ENCODE assay signal across 8 cellular contexts in the genomic region with DNA sequence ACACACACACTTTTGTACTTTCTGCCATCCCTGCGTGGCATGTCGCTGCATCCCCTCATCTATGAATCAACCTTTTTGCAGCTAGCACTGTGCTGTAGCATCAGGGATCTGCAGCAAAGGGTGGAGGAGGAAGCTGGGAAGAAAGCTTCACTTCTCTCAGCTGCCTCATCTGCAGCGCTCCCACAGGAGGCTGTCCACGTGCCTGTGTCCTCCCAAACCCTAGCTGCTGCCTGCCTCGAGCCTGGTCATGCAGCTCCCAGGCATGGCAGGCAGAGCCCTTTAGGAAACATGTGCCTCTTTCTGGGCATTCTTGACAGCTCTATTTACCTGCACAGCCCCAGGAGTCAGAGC.
DNase-seq lines count a peak whose midpoint lies in the region; ATAC-seq and TF ChIP-seq lines count a peak whose summit lies in the region.

No MANE protein-coding gene starts in this region.

- H3K27me3 Mint-ChIP-seq in activated B cell treated with CpG ODN at 0.5 μM for 24 hours, result no peaks in the 10 kb centered on the region

- POLR2A ChIA-PET in activated B cell treated with CpG ODN at 0.5 μM for 24 hours (lab: Charles Lee), result interaction anchor here (2.1 to 2.6 kb wide), 2 partner anchors 60 to 174 kb away, joined by 5 to 18 read pairs; no protein-coding TSS in a partner anchor

- H3K27ac ChIP-seq in rectal smooth muscle tissue (ENCODE audit: low read depth, low read length), result peak overlapping the region; percentile 90

- peak overlapping the region; percentile 38 for H3K4me3 ChIP-seq in rectal smooth muscle tissue (ENCODE audit: low read length)

- H3K9ac ChIP-seq in rectal smooth muscle tissue (ENCODE audit: low read length), result peak overlapping the region; percentile 49

- H3K36me3 Mint-ChIP-seq in activated B cell treated with CpG ODN at 0.5 μM for 24 hours (ENCODE audit: low read depth), result no peaks in the 10 kb centered on the region

- H3K4me3 Mint-ChIP-seq in activated B cell treated with CpG ODN at 0.5 μM for 24 hours, result no peak overlapping the region

- peak overlapping the region; percentile 81 for H3K27ac Mint-ChIP-seq in activated B cell treated with CpG ODN at 0.5 μM for 24 hours

- DNase-seq in HCEC 1CT (peak; percentile 55), activated B cell treated with CpG ODN at 0.5 μM for 24 hours (no peak), Right ventricle myocardium inferior (ENCODE audit: missing footprints) (peak; percentile 88), NCI-H510A treated with DMSO at 0.1 percent for 48 hours (lab: John Stamatoyannopoulos, UW) (no peak), NCI-H446 treated with DMSO at 0.1 percent for 48 hours (lab: John Stamatoyannopoulos, UW) (no peak), NCI-H2196 treated with DMSO at 0.1 percent for 48 hours (lab: John Stamatoyannopoulos, UW; ENCODE audit: unreplicated experiment) (no peak)
- no peak for DNase-seq in stimulated activated CD4-positive, alpha-beta T cell treated with anti-CD3 and anti-CD28 coated beads, Interleukin-4, amount 100 ng/mL, for 24 hours

- no peaks in the 10 kb centered on the region for H3K27me3 ChIP-seq in rectal smooth muscle tissue (ENCODE audit: control insufficient read depth, insufficient read depth, low read length)

- ATAC-seq in activated B cell treated with CpG ODN at 0.5 μM for 24 hours (ENCODE audit: low read depth), result no peak
- ATAC-seq in Right ventricle myocardium inferior, result peak; percentile 73

- H3K9me3 Mint-ChIP-seq in activated B cell treated with CpG ODN at 0.5 μM for 24 hours, result no peaks in the 10 kb centered on the region

- no peaks in the 10 kb centered on the region for H3K36me3 ChIP-seq in rectal smooth muscle tissue (ENCODE audit: control insufficient read depth, insufficient read depth, low read length)

- H3K4me1 Mint-ChIP-seq in activated B cell treated with CpG ODN at 0.5 μM for 24 hours, result peaks cover 56% of the 10 kb centered on the region

- H3K4me1 ChIP-seq in rectal smooth muscle tissue (ENCODE audit: control insufficient read depth, insufficient read depth, low read length), result peaks cover 18% of the 10 kb centered on the region

- no peak for TF ChIP-seq CTCF in activated B cell treated with CpG ODN at 0.5 μM for 24 hours (IDR thresholded peaks at IDR 0.05)

- intact Hi-C loops in activated B cell treated with CpG ODN at 0.5 μM for 24 hours (cut with micrococcal nuclease), result loop anchor here (1.0 to 10.0 kb wide), 4 partner anchors 10 to 1413 kb away; a partner anchor contains a TSS
- intact Hi-C loops in Right ventricle myocardium inferior (cut with DNase I), result loop anchor here (1.0 to 5.0 kb wide), 3 partner anchors 60 to 175 kb away; no protein-coding TSS in a partner anchor

- CTCF ChIA-PET in activated B cell treated with CpG ODN at 0.5 μM for 24 hours (lab: Charles Lee), result interaction anchor here (1.1 to 1.7 kb wide), 2 partner anchors 10 to 174 kb away, joined by 3 to 4 read pairs; no protein-coding TSS in a partner anchor

Comparison
In these comparisons a context has a peak if more than half of its experiments do, and no peak if none do; other contexts are left out.
1. DNase-seq: peak in HCEC 1CT (single experiment) and Right ventricle myocardium inferior (single experiment); none in activated B cell treated with CpG ODN at 0.5 μM for 24 hours (single experiment), stimulated activated CD4-positive, alpha-beta T cell treated with anti-CD3 and anti-CD28 coated beads, Interleukin-4, amount 100 ng/mL, for 24 hours (single experiment), NCI-H510A treated with DMSO at 0.1 percent for 48 hours (single experiment), NCI-H446 treated with DMSO at 0.1 percent for 48 hours (single experiment) and NCI-H2196 treated with DMSO at 0.1 percent for 48 hours (single experiment).